ENCODE assay signal across 30 cellular contexts in genomic region chr3:20811631-20812030, GRCh38.
"Had no signal": no experiment of that assay in that cellular context is flagged by ENCODE, and none has a peak within 500 bp of the region (broad histone marks: within the 10 kb centered on the region; RNA-seq: fewer than 3 reads in every experiment).

No MANE protein-coding gene starts in this region.

- H3K79me2 ChIP-seq: parathyroid adenoma had no signal

- H3K4me3 ChIP-seq: gastroesophageal sphincter, heart right ventricle, left lung, mucosa of descending colon, prostate gland, right atrium auricular region, smooth muscle cell, thyroid gland, vagina had no signal

- H2AFZ ChIP-seq: parathyroid adenoma had no signal

- H3K27me3 ChIP-seq: foreskin keratinocyte, gastroesophageal sphincter, heart right ventricle, left lung, neutrophil, right atrium auricular region, thyroid gland, vagina had no signal

- H3K9me3 ChIP-seq: gastroesophageal sphincter, neutrophil, prostate gland, thyroid gland, vagina had no signal

- H3K9ac ChIP-seq: parathyroid adenoma had no signal

- ATAC-seq: esophagus mucosa; foreskin keratinocyte; gastroesophageal sphincter; heart right ventricle; left cardiac atrium; left lung; mucosa of descending colon; natural killer cell treated with Interleukin-12 subunit alpha and Interleukin-12 subunit beta and Interleukin-15 and Interleukin-18, amount 100 ng/mL, for 72 hours; sciatic nerve; stimulated activated naive CD8-positive, alpha-beta T cell treated with anti-CD3 and anti-CD28 coated beads, Interleukin-15, amount 100 ng/mL, for 72 hours had no signal

- H3K4me2 ChIP-seq: smooth muscle cell had no signal

- H3K36me3 ChIP-seq: gastroesophageal sphincter, heart right ventricle, left lung, neutrophil, prostate gland, right atrium auricular region, thyroid gland, vagina had no signal

- H3K4me1 ChIP-seq: foreskin keratinocyte, gastroesophageal sphincter, heart right ventricle, left lung, parathyroid adenoma, prostate gland, right atrium auricular region, thyroid gland, vagina had no signal

- H3K27ac ChIP-seq: epithelial cell of prostate, foreskin keratinocyte, gastroesophageal sphincter, heart right ventricle, left lung, neutrophil, parathyroid adenoma, prostate gland, right atrium auricular region, thyroid gland, vagina had no signal

- FAIRE-seq: islet of Langerhans had no signal

- DNase-seq: effector CD8-positive, alpha-beta T cell; endodermal cell; foreskin keratinocyte; heart right ventricle; hippocampal formation; left cardiac atrium; left lung; mesenchymal stem cell; mucosa of descending colon; naive B cell; stimulated activated CD4-positive, alpha-beta T cell treated with anti-CD3 and anti-CD28 coated beads, Interleukin-12 subunit alpha, Interleukin-12 subunit beta, amount 100 ng/mL, for 4 hours; stimulated activated CD4-positive, alpha-beta T cell treated with anti-CD3 and anti-CD28 coated beads, Interleukin-1b, Interleukin-23, amount 100 ng/mL, for 48 hours; stimulated activated CD4-positive, alpha-beta T cell treated with anti-CD3 and anti-CD28 coated beads, Interleukin-4, amount 100 ng/mL, for 1 hour; stimulated activated CD8-positive, alpha-beta memory T cell treated with anti-CD3 and anti-CD28 coated beads, Interleukin-4, amount 100 ng/mL, for 48 hours; stimulated activated naive CD4-positive, alpha-beta T cell; stimulated activated naive CD8-positive, alpha-beta T cell treated with anti-CD3 and anti-CD28 coated beads, Interleukin-15, amount 100 ng/mL, for 72 hours; thyroid gland; trophoblast cell had no signal
